Comparison of ENCODE assay signal across 34 cellular contexts in genomic region chr1:183742367-183742766, GRCh38.
"Had no signal": no experiment of that assay in that cellular context is flagged by ENCODE, and none has a peak within 500 bp of the region (broad histone marks: within the 10 kb centered on the region; RNA-seq: fewer than 3 reads in every experiment).

No MANE protein-coding gene starts in this region.

- DNase-seq: activated B cell treated with CpG ODN at 0.5 μM for 24 hours; activated CD4-positive, alpha-beta memory T cell treated with anti-CD3 and anti-CD28 coated beads for 36 hours; activated CD4-positive, alpha-beta T cell treated with anti-CD3 and anti-CD28 coated beads for 4 hours; activated CD4-positive, alpha-beta T cell treated with anti-CD3 and anti-CD28 coated beads, Interleukin-2, amount 10 ng/mL, durations not matched to agents 24 days and 14 days; activated CD4-positive, alpha-beta T cell treated with anti-CD3 and anti-CD28 coated beads, Interleukin-2, amount 50 U/mL, for 1 hour; activated CD4-positive, alpha-beta T cell treated with anti-CD3 and anti-CD28 coated beads, Interleukin-2, amount 50 U/mL, for 4 hours; activated CD4-positive, CD25-positive, alpha-beta regulatory T cell treated with anti-CD3 and anti-CD28 coated beads, Interleukin-2, amount 50 U/mL, for 72 hours; activated CD8-positive, alpha-beta memory T cell treated with anti-CD3 and anti-CD28 coated beads, Interleukin-2, amount 50 U/mL, for 4 hours; activated CD8-positive, alpha-beta T cell treated with anti-CD3 and anti-CD28 coated beads for 36 hours; activated effector memory CD4-positive, alpha-beta T cell treated with anti-CD3 and anti-CD28 coated beads, Interleukin-2, amount 50 U/mL, for 16 hours; activated gamma-delta T cell treated with Interleukin-2 at 50 U/mL for 16 hours; activated naive CD4-positive, alpha-beta T cell; activated naive CD4-positive, alpha-beta T cell treated with anti-CD3 and anti-CD28 coated beads for 36 hours; activated naive CD4-positive, alpha-beta T cell treated with anti-CD3 and anti-CD28 coated beads, Interleukin-2, amount 50 U/mL, for 16 hours; activated naive CD8-positive, alpha-beta T cell treated with anti-CD3 and anti-CD28 coated beads for 36 hours; activated T-cell treated with anti-CD3 and anti-CD28 coated beads for 4 hours; activated T-cell treated with anti-CD3 and anti-CD28 coated beads, Interleukin-2, amount 50 U/mL, for 1 hour; activated T-cell treated with anti-CD3 and anti-CD28 coated beads, Interleukin-2, amount 50 U/mL, for 4 hours; activated T-cell treated with anti-CD3 and anti-CD28 coated beads, Interleukin-2, amount 50 U/mL, for 72 hours; adrenal gland; amniotic stem cell; aorta; body of pancreas; brain microvascular endothelial cell; cerebellar nuclear complex; T-helper 1 cell; T-helper 2 cell; T-helper 9 cell had no signal

- FAIRE-seq: astrocyte, TTC549 had no signal

- H3K4me1 ChIP-seq: adrenal gland, body of pancreas, breast epithelium had no signal

- H3K27ac ChIP-seq: adrenal gland, body of pancreas, brain microvascular endothelial cell, breast epithelium, VCaP had no signal

- H3K36me3 ChIP-seq: adrenal gland, brain microvascular endothelial cell, breast epithelium had no signal

- H3K9me3 ChIP-seq: adrenal gland, body of pancreas had no signal

- H3K4me3 ChIP-seq: adrenal gland, body of pancreas, breast epithelium had no signal

- ATAC-seq: activated CD8-positive, alpha-beta T cell treated with anti-CD3 and anti-CD28 coated beads for 36 hours; activated naive CD4-positive, alpha-beta T cell treated with anti-CD3 and anti-CD28 coated beads, Interleukin-2, amount 50 U/mL, for 72 hours; activated T-cell treated with anti-CD3 and anti-CD28 coated beads, Interleukin-2, amount 50 U/mL, for 4 hours; activated T-cell treated with anti-CD3 and anti-CD28 coated beads, Interleukin-2, amount 50 U/mL, for 72 hours; activated T-helper 17 cell treated with anti-CD3 and anti-CD28 coated beads, Interleukin-2, amount 50 U/mL, for 72 hours; body of pancreas had no signal

- H3K27me3 ChIP-seq: adrenal gland, body of pancreas, brain microvascular endothelial cell, breast epithelium had no signal
